In the genomic region with DNA sequence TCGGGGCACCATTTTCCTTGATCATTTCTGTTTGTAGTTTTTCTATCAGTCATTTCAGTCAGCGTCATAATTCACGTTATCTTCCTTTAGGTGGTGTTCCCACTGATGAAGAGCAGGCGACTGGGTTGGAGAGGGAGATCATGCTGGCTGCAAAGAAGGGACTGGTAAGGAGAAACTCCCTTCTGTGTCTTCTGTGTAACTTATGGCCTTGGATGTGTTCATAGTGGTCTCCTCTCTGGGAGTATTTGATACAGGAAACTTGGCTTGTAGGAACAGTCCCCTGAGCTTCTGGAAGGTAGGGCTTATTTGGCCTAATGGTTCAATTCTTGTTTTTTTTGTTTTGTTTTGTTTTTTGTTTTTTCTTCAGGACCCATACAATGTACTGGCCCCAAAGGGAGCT, we compare ENCODE assay signal across 9 cellular contexts. TPM values are rescaled to one million over a fixed set of nuclear protein-coding genes. Genes with fewer than 3 reads are reported as not detected.
A peak's percentile ranks its signal among the peaks of the same experiment; 100 is the strongest.
DNase-seq lines count a peak whose midpoint lies in the region; ATAC-seq and TF ChIP-seq lines count a peak whose summit lies in the region.
"Had no signal": no experiment of that assay in that cellular context is flagged by ENCODE, and none has a peak within 500 bp of the region (broad histone marks: within the 10 kb centered on the region; RNA-seq: fewer than 3 reads in every experiment).

No MANE protein-coding gene starts in this region.

- H3K9me3 Mint-ChIP-seq in activated T-helper 17 cell treated with anti-CD3 and anti-CD28 coated beads, Interleukin-2, amount 50 U/mL, for 72 hours = no peaks in the 10 kb centered on the region

- H3K9me2 ChIP-seq in SK-N-SH = no peaks in the 10 kb centered on the region

- ATAC-seq in SK-N-SH treated with all-trans-retinoic acid at 6 μM for 48 hours (no peak), GM18861 (IDR thresholded peaks at IDR 0.05; ENCODE audit: unreplicated experiment) (no peak), HG02884 (IDR thresholded peaks at IDR 0.05; ENCODE audit: unreplicated experiment) (no peak)
- no peak for ATAC-seq in activated T-helper 17 cell treated with anti-CD3 and anti-CD28 coated beads, Interleukin-2, amount 50 U/mL, for 72 hours (replicated peaks)

- H3K27ac ChIP-seq in SK-N-SH (ENCODE audit: low read depth in 2 of 2, low read length in 1 of 2) (no peak overlapping the region), iPS-20b (ENCODE audit: low read length) (no peak overlapping the region), stomach (peak overlapping the region in 4 of 5 donors; percentile 95 to 98 (median 96))

- H3K27ac Mint-ChIP-seq in activated T-helper 17 cell treated with anti-CD3 and anti-CD28 coated beads, Interleukin-2, amount 50 U/mL, for 72 hours = peak overlapping the region; percentile 94

- no peak for TF ChIP-seq EP300 in SK-N-SH (IDR thresholded peaks at IDR 0.05; ENCODE audit: borderline replicate concordance in 1 of 2, low read depth in 1 of 2, low read length in 1 of 2)
- TF ChIP-seq EP300 in stomach (IDR thresholded peaks at IDR 0.05) = no peak

- H3F3A ChIP-seq in SK-N-SH (replicated peaks; ENCODE audit: insufficient read depth) = no peaks in the 10 kb centered on the region

- intact Hi-C loops in stomach (cut with DNase I; ENCODE audit: low total_unique reads) = no loop called here

- no peak overlapping the region for H3K9ac ChIP-seq in SK-N-SH
- peak overlapping the region; percentile 95; the same call in 1 of the 2 replicates for H3K9ac ChIP-seq in iPS-20b (ENCODE audit: low read depth, low read length)

- H3K9me3 ChIP-seq in SK-N-SH (no peaks in the 10 kb centered on the region), iPS-20b (ENCODE audit: insufficient read depth, low read depth, low read length) (no peaks in the 10 kb centered on the region), stomach (no peaks in the 10 kb centered on the region)

- no peak overlapping the region for H2AFZ ChIP-seq in SK-N-SH (ENCODE audit: low read depth)

- peaks cover 0 to 16% of the 10 kb centered on the region in 2 experiments; a peak in 2 of 4 replicates for H3K4me1 ChIP-seq in SK-N-SH (ENCODE audit: control insufficient read depth in 1 of 2, insufficient read depth in 2 of 2, low read depth in 1 of 2, low read length in 1 of 2)
- peaks cover 8% of the 10 kb centered on the region; the same call in 1 of the 2 replicates for H3K4me1 ChIP-seq in iPS-20b (ENCODE audit: insufficient read depth, low read length)
- H3K4me1 ChIP-seq in stomach = peaks cover 10 to 28% (median 18%) of the 10 kb centered on the region in 4 donors

- peak overlapping the region; percentile 93 for H3K4me2 ChIP-seq in SK-N-SH

- peak overlapping the region; percentile 92 for H3K4me3 Mint-ChIP-seq in activated T-helper 17 cell treated with anti-CD3 and anti-CD28 coated beads, Interleukin-2, amount 50 U/mL, for 72 hours

- H3K36me3 Mint-ChIP-seq in activated T-helper 17 cell treated with anti-CD3 and anti-CD28 coated beads, Interleukin-2, amount 50 U/mL, for 72 hours (ENCODE audit: low read depth) = peaks cover 52% of the 10 kb centered on the region

- POLR2A ChIA-PET in SK-N-SH (lab: Yijun Ruan, JAX) = no interaction called here

- peaks cover 18% of the 10 kb centered on the region for H3K79me2 ChIP-seq in SK-N-SH (ENCODE audit: insufficient read depth)

- peak overlapping the region; percentile 98 for H3K4me3 ChIP-seq in SK-N-SH (ENCODE audit: low read depth in 2 of 2, low read length in 1 of 2)
- H3K4me3 ChIP-seq in iPS-20b (ENCODE audit: low read length) = peak overlapping the region; percentile 97
- peak overlapping the region; percentile 94 to 98 (median 97) for H3K4me3 ChIP-seq in stomach

- no peaks in the 10 kb centered on the region for H3K27me3 Mint-ChIP-seq in activated T-helper 17 cell treated with anti-CD3 and anti-CD28 coated beads, Interleukin-2, amount 50 U/mL, for 72 hours

- peaks cover 20% of the 10 kb centered on the region for H3K4me1 Mint-ChIP-seq in activated T-helper 17 cell treated with anti-CD3 and anti-CD28 coated beads, Interleukin-2, amount 50 U/mL, for 72 hours

- no peak for TF ChIP-seq RAD21 in SK-N-SH (IDR thresholded peaks at IDR 0.05; ENCODE audit: low read length)

- 41% methylated on average over 4 of the region's 4 CpGs for WGBS in SK-N-SH (ENCODE audit: low lambda C conversion rate)
- 67 to 79% (median 76%) methylated on average over 4 of the region's 4 CpGs for WGBS in stomach, 5 donors

- CTCF ChIA-PET in SK-N-SH (lab: Yijun Ruan, JAX) = interaction anchor here (1.0 to 2.7 kb wide), 4 partner anchors 9 to 56 kb away, joined by 3 to 12 read pairs (median 8); partner anchors contain the start of gene ACTR1B

- peaks cover 32 to 33% of the 10 kb centered on the region in 2 experiments for H3K36me3 ChIP-seq in SK-N-SH (replicated peaks in 1 of 2; ENCODE audit: control insufficient read depth in 1 of 2, insufficient read depth in 2 of 2, low read length in 1 of 2)
- peaks cover 31% of the 10 kb centered on the region for H3K36me3 ChIP-seq in iPS-20b (ENCODE audit: insufficient read depth, low read depth, low read length)
- peaks cover 25 to 41% (median 36%) of the 10 kb centered on the region in 4 donors for H3K36me3 ChIP-seq in stomach

- H3K27me3 ChIP-seq in SK-N-SH (ENCODE audit: insufficient read depth) = no peaks in the 10 kb centered on the region
- no peaks in the 10 kb centered on the region for H3K27me3 ChIP-seq in iPS-20b (ENCODE audit: insufficient read depth, low read length)
- no peaks in the 10 kb centered on the region for H3K27me3 ChIP-seq in stomach

- H4K20me1 ChIP-seq in SK-N-SH (ENCODE audit: insufficient read depth) = no peaks in the 10 kb centered on the region

- no peak for TF ChIP-seq POLR2A in stomach (IDR thresholded peaks at IDR 0.05)

- no peak for DNase-seq in SK-N-SH
- DNase-seq in stomach = no peak
- DNase-seq in NCI-H1092 (lab: John Stamatoyannopoulos, UW) = no peak
- DNase-seq: islet precursor cell had no signal

- TF ChIP-seq CTCF in SK-N-SH (IDR thresholded peaks at IDR 0.05) (no peak), stomach (IDR thresholded peaks at IDR 0.05) (no peak)

TF ChIP-seq in SK-N-SH, 30 proteins besides CTCF, POLR2A, EP300 and RAD21 (continues in another document):
- no peak for TF ChIP-seq ELF1 (IDR thresholded peaks at IDR 0.05)

TF ChIP-seq in SK-N-SH treated with all-trans-retinoic acid at 6 μM for 48 hours, 23 proteins besides CTCF, POLR2A, EP300 and RAD21:
- TF ChIP-seq, protein P1, sequence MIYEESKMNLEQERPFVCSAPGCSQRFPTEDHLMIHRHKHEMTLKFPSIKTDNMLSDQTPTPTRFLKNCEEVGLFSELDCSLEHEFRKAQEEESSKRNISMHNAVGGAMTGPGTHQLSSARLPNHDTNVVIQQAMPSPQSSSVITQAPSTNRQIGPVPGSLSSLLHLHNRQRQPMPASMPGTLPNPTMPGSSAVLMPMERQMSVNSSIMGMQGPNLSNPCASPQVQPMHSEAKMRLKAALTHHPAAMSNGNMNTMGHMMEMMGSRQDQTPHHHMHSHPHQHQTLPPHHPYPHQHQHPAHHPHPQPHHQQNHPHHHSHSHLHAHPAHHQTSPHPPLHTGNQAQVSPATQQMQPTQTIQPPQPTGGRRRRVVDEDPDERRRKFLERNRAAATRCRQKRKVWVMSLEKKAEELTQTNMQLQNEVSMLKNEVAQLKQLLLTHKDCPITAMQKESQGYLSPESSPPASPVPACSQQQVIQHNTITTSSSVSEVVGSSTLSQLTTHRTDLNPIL (CRISPR knock-in tag; IDR thresholded peaks at IDR 0.05; ENCODE audit: low read depth) = no peak

RNA-seq across cellular contexts. Expression of gene COX5B, which starts 1.1 kb away (rescaled TPM):
- polyA plus RNA-seq in SK-N-SH (2012; rRNA removed) (493 and 702 TPM in 2 replicates), stomach (100 to 1,000 TPM; 543 to 718 (median 600) TPM)
- polyA plus RNA-seq in SK-N-SH (2012; cell fraction: cytosol; rRNA removed) = 540 and 572 TPM in 2 replicates
- 262 and 386 TPM in 2 replicates for polyA plus RNA-seq in SK-N-SH (2012; cell fraction: nucleus; rRNA removed)
- 100 to 1,000 TPM; 218 to 235 TPM for total RNA-seq in activated T-helper 17 cell treated with anti-CD3 and anti-CD28 coated beads, Interleukin-2, amount 50 U/mL, for 72 hours
- total RNA-seq in stomach = 100 to 1,000 TPM; 370 to 935 (median 470) TPM

RNA-seq across cellular contexts. Expression of gene ACTR1B, which starts 16.9 kb away (rescaled TPM):
- polyA plus RNA-seq in SK-N-SH (2012; rRNA removed) = 51.5 and 55.1 TPM in 2 replicates
- 21.3 and 36.6 TPM in 2 replicates for polyA plus RNA-seq in SK-N-SH (2012; cell fraction: cytosol; rRNA removed)
- polyA plus RNA-seq in SK-N-SH (2012; cell fraction: nucleus; rRNA removed) = 120 and 133 TPM in 2 replicates
- 100 to 1,000 TPM in 1 of 2 donors, 10 to 100 TPM in 1; 68.7 to 148 TPM for total RNA-seq in activated T-helper 17 cell treated with anti-CD3 and anti-CD28 coated beads, Interleukin-2, amount 50 U/mL, for 72 hours
- 10 to 100 TPM; 47.5 to 92.1 (median 53.4) TPM for total RNA-seq in stomach
- 10 to 100 TPM; 56.2 to 60.3 (median 57.3) TPM for polyA plus RNA-seq in stomach

RNA-seq across cellular contexts. Expression of gene C2orf92, which starts 22.5 kb away (rescaled TPM):
- polyA plus RNA-seq in SK-N-SH (2012; rRNA removed) (3.1 and 5.6 TPM in 2 replicates), stomach (1 to 10 TPM; 3.1 to 7.8 (median 4.2) TPM)
- polyA plus RNA-seq in SK-N-SH (2012; cell fraction: cytosol; rRNA removed) = 0.94 and 1.3 TPM in 2 replicates
- polyA plus RNA-seq in SK-N-SH (2012; cell fraction: nucleus; rRNA removed) = 27.9 and 40.6 TPM in 2 replicates
- total RNA-seq in activated T-helper 17 cell treated with anti-CD3 and anti-CD28 coated beads, Interleukin-2, amount 50 U/mL, for 72 hours = 10 to 100 TPM; 12.0 to 51.2 TPM
- total RNA-seq in stomach = 10 to 100 TPM in 2 of 5 donors, 1 to 10 TPM in 1, not detected in 2; 2.3 to 35.3 (median 15.2) TPM

RNA-seq across cellular contexts. Expression of gene ANKRD36B, which starts 57.3 kb away (rescaled TPM):
- polyA plus RNA-seq in SK-N-SH (2012; rRNA removed) = 3.8 and 5.2 TPM in 2 replicates
- 1.7 and 3.1 TPM in 2 replicates for polyA plus RNA-seq in SK-N-SH (2012; cell fraction: cytosol; rRNA removed)
- 11.5 and 22.3 TPM in 2 replicates for polyA plus RNA-seq in SK-N-SH (2012; cell fraction: nucleus; rRNA removed)
- 10 to 100 TPM; 48.6 to 53.0 TPM for total RNA-seq in activated T-helper 17 cell treated with anti-CD3 and anti-CD28 coated beads, Interleukin-2, amount 50 U/mL, for 72 hours
- 100 to 1,000 TPM in 2 of 5 donors, 10 to 100 TPM in 3; 32.2 to 188 (median 91.4) TPM for total RNA-seq in stomach
- 1 to 10 TPM; 8.7 to 8.9 (median 8.9) TPM for polyA plus RNA-seq in stomach

Comparison
In these comparisons a context has a peak if more than half of its experiments do, and no peak if none do; other contexts are left out.
1. H3K27ac ChIP-seq: peak in stomach (4 of 5); none in SK-N-SH (0 of 2) and iPS-20b (single experiment).
2. Peak in every context shown above with its lines, with median percentiles within 50 percentile points of each other: H3K4me3 ChIP-seq.